ENCODE assay signal across 25 cellular contexts in genomic region chr18:9822587-9822986, GRCh38.
"Had no signal": no experiment of that assay in that cellular context is flagged by ENCODE, and none has a peak within 500 bp of the region (broad histone marks: within the 10 kb centered on the region; RNA-seq: fewer than 3 reads in every experiment).

No MANE protein-coding gene starts in this region.

- H3K36me3 ChIP-seq: lower lobe of right lung, suprapubic skin, thoracic aorta, upper lobe of right lung had no signal

- DNase-seq: hippocampal formation; kidney; lower lobe of right lung; mammary epithelial cell; mesenchymal stem cell; naive thymus-derived CD8-positive, alpha-beta T cell; occipital lobe; retina; right cardiac atrium; small intestine; spleen; stimulated activated CD4-positive, alpha-beta T cell treated with anti-CD3 and anti-CD28 coated beads, Interleukin-4, amount 100 ng/mL, for 24 hours; stimulated activated naive CD4-positive, alpha-beta T cell; tibial artery; trophoblast cell; upper lobe of right lung had no signal

- H3K36me3 Mint-ChIP-seq: stimulated activated effector memory CD8-positive, alpha-beta T cell treated with anti-CD3 and anti-CD28 coated beads, Interleukin-12 subunit alpha, Interleukin-12 subunit beta, amount 100 ng/mL, for 72 hours had no signal

- ATAC-seq: left lobe of liver; lower lobe of right lung; naive thymus-derived CD8-positive, alpha-beta T cell; right cardiac atrium; sciatic nerve; stimulated activated effector memory CD8-positive, alpha-beta T cell treated with anti-CD3 and anti-CD28 coated beads, Interleukin-12 subunit alpha, Interleukin-12 subunit beta, amount 100 ng/mL, for 72 hours; upper lobe of right lung had no signal

- H3K27ac ChIP-seq: lower lobe of right lung, parathyroid adenoma, suprapubic skin, thoracic aorta, tibial artery, upper lobe of right lung had no signal

- H3K4me3 ChIP-seq: lower lobe of right lung, spleen, suprapubic skin, thoracic aorta, tibial artery, upper lobe of right lung had no signal

- H3K9me3 ChIP-seq: lower lobe of right lung, suprapubic skin, thoracic aorta, tibial artery, upper lobe of right lung had no signal

- H3K27ac Mint-ChIP-seq: naive thymus-derived CD8-positive, alpha-beta T cell; nephron; stimulated activated effector memory CD8-positive, alpha-beta T cell treated with anti-CD3 and anti-CD28 coated beads, Interleukin-12 subunit alpha, Interleukin-12 subunit beta, amount 100 ng/mL, for 72 hours; stimulated activated naive CD8-positive, alpha-beta T cell treated with anti-CD3 and anti-CD28 coated beads, Interleukin-15, Interleukin-2, amounts not matched to agents 100 ng/mL and 50 ng/mL, for 24 hours had no signal

- H3K27me3 ChIP-seq: spleen, suprapubic skin, tibial artery, upper lobe of right lung had no signal

- H3K9ac ChIP-seq: parathyroid adenoma had no signal

- H3K4me1 Mint-ChIP-seq: stimulated activated effector memory CD8-positive, alpha-beta T cell treated with anti-CD3 and anti-CD28 coated beads, Interleukin-12 subunit alpha, Interleukin-12 subunit beta, amount 100 ng/mL, for 72 hours had no signal

- H2AFZ ChIP-seq: parathyroid adenoma had no signal

- H3K4me3 Mint-ChIP-seq: naive thymus-derived CD8-positive, alpha-beta T cell; nephron; neural crest cell; stimulated activated effector memory CD8-positive, alpha-beta T cell treated with anti-CD3 and anti-CD28 coated beads, Interleukin-12 subunit alpha, Interleukin-12 subunit beta, amount 100 ng/mL, for 72 hours; stimulated activated naive CD8-positive, alpha-beta T cell treated with anti-CD3 and anti-CD28 coated beads, Interleukin-15, Interleukin-2, amounts not matched to agents 100 ng/mL and 50 ng/mL, for 24 hours had no signal
